In genomic region chr13:108322206-108322824, GRCh38 we compare ENCODE assay signal across 8 cellular contexts. TPM values are rescaled to one million over a fixed set of nuclear protein-coding genes. Genes with fewer than 3 reads are reported as not detected.
DNase-seq lines count a peak whose midpoint lies in the region; ATAC-seq and TF ChIP-seq lines count a peak whose summit lies in the region.

No MANE protein-coding gene starts in this region.

- H3K4me2 ChIP-seq in GM23338 (no peak overlapping the region), KMS-11 (no peak overlapping the region)

- H3K36me3 Mint-ChIP-seq in activated T-cell treated with anti-CD3 and anti-CD28 coated beads, Interleukin-2, amount 50 U/mL, for 72 hours (ENCODE audit: insufficient read depth in 2 of 2), result no peaks in the 10 kb centered on the region
- H3K36me3 Mint-ChIP-seq in GM23338 (ENCODE audit: low read depth) (no peaks in the 10 kb centered on the region), nephron (ENCODE audit: low read depth) (no peaks in the 10 kb centered on the region)

- H3K27ac ChIP-seq in GM23338 (ENCODE audit: low read depth), result no peak overlapping the region
- no peak overlapping the region for H3K27ac ChIP-seq in KMS-11

- peak; percentile 75 to 94 for TF ChIP-seq CTCF in GM23338 (conservative IDR thresholded peaks at IDR 0.05; ENCODE audit: low read depth in 2 of 2)
- TF ChIP-seq CTCF in KMS-11 (conservative IDR thresholded peaks at IDR 0.05; ENCODE audit: low read depth, low read length), result peak; percentile 71
- TF ChIP-seq CTCF in nephron (IDR thresholded peaks at IDR 0.05; ENCODE audit: unreplicated experiment in 3 of 3), result peak; percentile 74 to 84 (median 76)

- H3K27ac Mint-ChIP-seq in activated T-cell treated with anti-CD3 and anti-CD28 coated beads, Interleukin-2, amount 50 U/mL, for 72 hours, result no peak overlapping the region
- H3K27ac Mint-ChIP-seq in GM23338 (no peak overlapping the region), nephron (no peak overlapping the region)

- H4K20me1 ChIP-seq in GM23338 (replicated peaks; ENCODE audit: insufficient read depth), result no peaks in the 10 kb centered on the region
- H4K20me1 ChIP-seq in KMS-11 (ENCODE audit: insufficient read depth), result no peaks in the 10 kb centered on the region

- H3F3A ChIP-seq in GM23338 (replicated peaks; ENCODE audit: low read depth), result no peaks in the 10 kb centered on the region

- in situ Hi-C loops in SK-MEL-5 (cut with HindIII; ENCODE audit: low pct_unique_long_range_greater_than_20kb, low sequenced_read_pairs), result no loop called here

- H3K4me3 ChIP-seq in GM23338, result no peak overlapping the region
- H3K4me3 ChIP-seq in KMS-11 (IDR thresholded peaks at IDR 0.05; ENCODE audit: insufficient read depth, low read depth, low read length), result no peak overlapping the region

- no peaks in the 10 kb centered on the region for H3K9me2 ChIP-seq in GM23338 (ENCODE audit: insufficient read depth)

- no peaks in the 10 kb centered on the region for H3K79me2 ChIP-seq in GM23338 (replicated peaks; ENCODE audit: insufficient read depth)
- no peaks in the 10 kb centered on the region for H3K79me2 ChIP-seq in KMS-11 (ENCODE audit: insufficient read depth, low read depth)

- H3K4me1 ChIP-seq in GM23338 (ENCODE audit: insufficient read depth) (peaks cover 19% of the 10 kb centered on the region), KMS-11 (ENCODE audit: low read depth, poor library complexity, severe bottlenecking) (no peaks in the 10 kb centered on the region)

- ATAC-seq in activated T-cell treated with anti-CD3 and anti-CD28 coated beads, Interleukin-2, amount 50 U/mL, for 72 hours (replicated peaks in 1 of 2), result peak; percentile 69 to 73
- ATAC-seq in GM23338 (peak; percentile 53; the same call in 2 of the 3 replicates), esophagus mucosa (peak; percentile 71)

- H3K4me1 Mint-ChIP-seq in activated T-cell treated with anti-CD3 and anti-CD28 coated beads, Interleukin-2, amount 50 U/mL, for 72 hours (ENCODE audit: low read depth), result peaks cover 9% of the 10 kb centered on the region
- H3K4me1 Mint-ChIP-seq in GM23338 (peaks cover 15% of the 10 kb centered on the region; the same call in 2 of the 3 replicates), nephron (no peaks in the 10 kb centered on the region)

- H3K27me3 ChIP-seq in GM23338 (ENCODE audit: insufficient read depth), result no peaks in the 10 kb centered on the region
- H3K27me3 ChIP-seq in KMS-11 (ENCODE audit: insufficient read depth, low read depth), result no peaks in the 10 kb centered on the region

- no peak overlapping the region for H3K9ac ChIP-seq in KMS-11

- no peaks in the 10 kb centered on the region for H3K27me3 Mint-ChIP-seq in activated T-cell treated with anti-CD3 and anti-CD28 coated beads, Interleukin-2, amount 50 U/mL, for 72 hours (ENCODE audit: low read depth)
- H3K27me3 Mint-ChIP-seq in GM23338 (ENCODE audit: insufficient read depth, low read depth, poor library complexity), result peaks cover 1% of the 10 kb centered on the region
- H3K27me3 Mint-ChIP-seq in nephron (ENCODE audit: low read depth), result peaks cover 8% of the 10 kb centered on the region

- no peaks in the 10 kb centered on the region for H3K9me3 Mint-ChIP-seq in activated T-cell treated with anti-CD3 and anti-CD28 coated beads, Interleukin-2, amount 50 U/mL, for 72 hours
- H3K9me3 Mint-ChIP-seq in GM23338 (no peaks in the 10 kb centered on the region), nephron (no peaks in the 10 kb centered on the region)

- no peak for DNase-seq in activated T-cell treated with anti-CD3 and anti-CD28 coated beads, Interleukin-2, amount 50 U/mL, for 72 hours
- no peak for DNase-seq in activated T-cell treated with anti-CD3 and anti-CD28 coated beads, Interleukin-2, amount 50 U/mL, for 48 hours
- DNase-seq in GM23338 (ENCODE audit: low spot score) (peak; percentile 70), SK-MEL-5 (ENCODE audit: low read depth, low spot score) (peak; percentile 68)
- DNase-seq in activated CD8-positive, alpha-beta memory T cell treated with anti-CD3 and anti-CD28 coated beads, Interleukin-2, amount 50 U/mL, for 4 hours, result no peak

- H3K4me3 Mint-ChIP-seq in activated T-cell treated with anti-CD3 and anti-CD28 coated beads, Interleukin-2, amount 50 U/mL, for 72 hours, result no peak overlapping the region
- H3K4me3 Mint-ChIP-seq in GM23338, result no peak overlapping the region
- H3K4me3 Mint-ChIP-seq in nephron, result no peak overlapping the region

- H2AFZ ChIP-seq in GM23338 (0 out of 2 replicates have a peak overlapping the region, but pooled peaks have one; percentile 18), KMS-11 (ENCODE audit: low read depth) (no peak overlapping the region)

- H3K36me3 ChIP-seq in GM23338 (ENCODE audit: insufficient read depth), result no peaks in the 10 kb centered on the region
- H3K36me3 ChIP-seq in KMS-11 (ENCODE audit: insufficient read depth), result no peaks in the 10 kb centered on the region

TF ChIP-seq in GM23338, 12 proteins besides CTCF, POLR2A, EP300 and RAD21 (continues in another document):
- TF ChIP-seq ZNF114 (CRISPR knock-in tag; IDR thresholded peaks at IDR 0.05), result no peak
- TF ChIP-seq NANOG (IDR thresholded peaks at IDR 0.05; ENCODE audit: borderline replicate concordance), result no peak
- TF ChIP-seq POLR2AphosphoS5 (IDR thresholded peaks at IDR 0.05; ENCODE audit: low read depth), result no peak
- no peak for TF ChIP-seq ZNF331 (CRISPR knock-in tag; IDR thresholded peaks at IDR 0.05; ENCODE audit: low read depth)
- TF ChIP-seq, protein P1, sequence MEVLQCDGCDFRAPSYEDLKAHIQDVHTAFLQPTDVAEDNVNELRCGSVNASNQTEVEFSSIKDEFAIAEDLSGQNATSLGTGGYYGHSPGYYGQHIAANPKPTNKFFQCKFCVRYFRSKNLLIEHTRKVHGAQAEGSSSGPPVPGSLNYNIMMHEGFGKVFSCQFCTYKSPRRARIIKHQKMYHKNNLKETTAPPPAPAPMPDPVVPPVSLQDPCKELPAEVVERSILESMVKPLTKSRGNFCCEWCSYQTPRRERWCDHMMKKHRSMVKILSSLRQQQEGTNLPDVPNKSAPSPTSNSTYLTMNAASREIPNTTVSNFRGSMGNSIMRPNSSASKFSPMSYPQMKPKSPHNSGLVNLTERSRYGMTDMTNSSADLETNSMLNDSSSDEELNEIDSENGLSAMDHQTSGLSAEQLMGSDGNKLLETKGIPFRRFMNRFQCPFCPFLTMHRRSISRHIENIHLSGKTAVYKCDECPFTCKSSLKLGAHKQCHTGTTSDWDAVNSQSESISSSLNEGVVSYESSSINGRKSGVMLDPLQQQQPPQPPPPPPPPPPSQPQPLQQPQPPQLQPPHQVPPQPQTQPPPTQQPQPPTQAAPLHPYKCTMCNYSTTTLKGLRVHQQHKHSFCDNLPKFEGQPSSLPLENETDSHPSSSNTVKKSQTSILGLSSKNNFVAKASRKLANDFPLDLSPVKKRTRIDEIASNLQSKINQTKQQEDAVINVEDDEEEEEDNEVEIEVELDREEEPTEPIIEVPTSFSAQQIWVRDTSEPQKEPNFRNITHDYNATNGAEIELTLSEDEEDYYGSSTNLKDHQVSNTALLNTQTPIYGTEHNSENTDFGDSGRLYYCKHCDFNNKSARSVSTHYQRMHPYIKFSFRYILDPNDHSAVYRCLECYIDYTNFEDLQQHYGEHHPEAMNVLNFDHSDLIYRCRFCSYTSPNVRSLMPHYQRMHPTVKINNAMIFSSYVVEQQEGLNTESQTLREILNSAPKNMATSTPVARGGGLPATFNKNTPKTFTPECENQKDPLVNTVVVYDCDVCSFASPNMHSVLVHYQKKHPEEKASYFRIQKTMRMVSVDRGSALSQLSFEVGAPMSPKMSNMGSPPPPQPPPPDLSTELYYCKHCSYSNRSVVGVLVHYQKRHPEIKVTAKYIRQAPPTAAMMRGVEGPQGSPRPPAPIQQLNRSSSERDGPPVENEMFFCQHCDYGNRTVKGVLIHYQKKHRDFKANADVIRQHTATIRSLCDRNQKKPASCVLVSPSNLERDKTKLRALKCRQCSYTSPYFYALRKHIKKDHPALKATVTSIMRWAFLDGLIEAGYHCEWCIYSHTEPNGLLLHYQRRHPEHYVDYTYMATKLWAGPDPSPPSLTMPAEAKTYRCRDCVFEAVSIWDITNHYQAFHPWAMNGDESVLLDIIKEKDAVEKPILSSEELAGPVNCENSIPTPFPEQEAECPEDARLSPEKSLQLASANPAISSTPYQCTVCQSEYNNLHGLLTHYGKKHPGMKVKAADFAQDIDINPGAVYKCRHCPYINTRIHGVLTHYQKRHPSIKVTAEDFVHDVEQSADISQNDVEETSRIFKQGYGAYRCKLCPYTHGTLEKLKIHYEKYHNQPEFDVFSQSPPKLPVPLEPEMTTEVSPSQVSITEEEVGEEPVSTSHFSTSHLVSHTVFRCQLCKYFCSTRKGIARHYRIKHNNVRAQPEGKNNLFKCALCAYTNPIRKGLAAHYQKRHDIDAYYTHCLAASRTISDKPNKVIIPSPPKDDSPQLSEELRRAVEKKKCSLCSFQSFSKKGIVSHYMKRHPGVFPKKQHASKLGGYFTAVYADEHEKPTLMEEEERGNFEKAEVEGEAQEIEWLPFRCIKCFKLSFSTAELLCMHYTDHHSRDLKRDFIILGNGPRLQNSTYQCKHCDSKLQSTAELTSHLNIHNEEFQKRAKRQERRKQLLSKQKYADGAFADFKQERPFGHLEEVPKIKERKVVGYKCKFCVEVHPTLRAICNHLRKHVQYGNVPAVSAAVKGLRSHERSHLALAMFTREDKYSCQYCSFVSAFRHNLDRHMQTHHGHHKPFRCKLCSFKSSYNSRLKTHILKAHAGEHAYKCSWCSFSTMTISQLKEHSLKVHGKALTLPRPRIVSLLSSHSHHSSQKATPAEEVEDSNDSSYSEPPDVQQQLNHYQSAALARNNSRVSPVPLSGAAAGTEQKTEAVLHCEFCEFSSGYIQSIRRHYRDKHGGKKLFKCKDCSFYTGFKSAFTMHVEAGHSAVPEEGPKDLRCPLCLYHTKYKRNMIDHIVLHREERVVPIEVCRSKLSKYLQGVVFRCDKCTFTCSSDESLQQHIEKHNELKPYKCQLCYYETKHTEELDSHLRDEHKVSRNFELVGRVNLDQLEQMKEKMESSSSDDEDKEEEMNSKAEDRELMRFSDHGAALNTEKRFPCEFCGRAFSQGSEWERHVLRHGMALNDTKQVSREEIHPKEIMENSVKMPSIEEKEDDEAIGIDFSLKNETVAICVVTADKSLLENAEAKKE (CRISPR knock-in tag; IDR thresholded peaks at IDR 0.05), result no peak

RNA-seq across cellular contexts. Expression of gene TNFSF13B, which starts 52.8 kb away (rescaled TPM):
- total RNA-seq in activated T-cell treated with anti-CD3 and anti-CD28 coated beads, Interleukin-2, amount 50 U/mL, for 72 hours, result 1 to 10 TPM; 2.7 TPM
- total RNA-seq in GM23338 (2014; rRNA removed; shearing (Covaris generic)), result 0.10 TPM in 1 of 2 replicates, not detected in the other
- 0.55 TPM in 1 of 2 replicates, not detected in the other for polyA plus RNA-seq in GM23338 (2016; fragmentation: Nextera tagmentation; extraction: Ambion mirVana)
- 2.4 and 5.8 TPM in 2 replicates for total RNA-seq in SK-MEL-5 (2014; rRNA removed; shearing (Covaris generic))
- polyA plus RNA-seq in SK-MEL-5 (2015; cell fraction: cytosol; rRNA removed), result 4.9 and 5.7 TPM in 2 replicates
- polyA plus RNA-seq in SK-MEL-5 (2015; cell fraction: nucleus; rRNA removed), result 5.2 and 5.7 TPM in 2 replicates
- total RNA-seq in esophagus mucosa, result 2.0 TPM

Comparison
In these comparisons a context has a peak if more than half of its experiments do, and no peak if none do; other contexts are left out.
1. DNase-seq: peak in GM23338 (single experiment) and SK-MEL-5 (single experiment); none in activated T-cell treated with anti-CD3 and anti-CD28 coated beads, Interleukin-2, amount 50 U/mL, for 72 hours (0 of 2), activated T-cell treated with anti-CD3 and anti-CD28 coated beads, Interleukin-2, amount 50 U/mL, for 48 hours (0 of 2) and activated CD8-positive, alpha-beta memory T cell treated with anti-CD3 and anti-CD28 coated beads, Interleukin-2, amount 50 U/mL, for 4 hours (single experiment).
2. Peak in every context shown above with its lines, with median percentiles within 50 percentile points of each other: ATAC-seq and CTCF ChIP-seq.